ENCODE assay signal across 21 cellular contexts in the genomic region with DNA sequence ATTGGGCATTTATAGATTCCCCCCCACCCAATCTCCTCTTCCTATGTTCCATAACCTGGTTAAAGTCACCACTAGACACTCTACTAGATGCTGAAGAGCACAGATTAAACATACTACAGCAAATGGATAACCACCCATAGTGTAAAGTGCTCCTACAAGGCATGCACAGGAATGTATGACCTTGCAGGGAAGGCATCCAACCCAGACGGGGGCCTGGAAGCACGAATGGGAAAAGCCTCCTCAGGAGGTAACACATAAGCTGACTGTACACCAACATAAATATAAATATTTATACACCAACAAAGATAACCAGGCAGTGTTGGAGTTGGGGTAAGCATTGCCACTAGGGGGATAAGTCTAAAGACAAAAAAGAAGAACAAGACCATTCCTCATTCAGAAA.
"Had no signal": no experiment of that assay in that cellular context is flagged by ENCODE, and none has a peak within 500 bp of the region (broad histone marks: within the 10 kb centered on the region; RNA-seq: fewer than 3 reads in every experiment).

No MANE protein-coding gene starts in this region.

- ATAC-seq: activated CD8-positive, alpha-beta memory T cell treated with anti-CD3 and anti-CD28 coated beads, Interleukin-2, amount 10 ng/mL, durations not matched to agents 7 days and 5 days; natural killer cell; sciatic nerve; stimulated activated memory B cell treated with anti-CD40 and anti-IgM and Interleukin-4, amounts not matched to agents 10 μg/mL and 1 μg/mL and 100 μg/mL, for 72 hours; upper lobe of right lung had no signal

- H3K4me1 ChIP-seq: testis, upper lobe of right lung had no signal

- H3K27ac ChIP-seq: coronary artery, neutrophil, testis, upper lobe of right lung had no signal

- H3K4me1 Mint-ChIP-seq: activated CD4-positive, alpha-beta memory T cell treated with anti-CD3 and anti-CD28 coated beads, Interleukin-2, amount 10 ng/mL, durations not matched to agents 7 days and 5 days; activated CD8-positive, alpha-beta memory T cell treated with anti-CD3 and anti-CD28 coated beads, Interleukin-2, amount 10 ng/mL, durations not matched to agents 7 days and 5 days; activated naive CD8-positive, alpha-beta T cell treated with anti-CD3 and anti-CD28 coated beads, Interleukin-2, amount 10 ng/mL, durations not matched to agents 7 days and 5 days; brain; central memory CD8-positive, alpha-beta T cell; immature natural killer cell; natural killer cell; stimulated activated memory B cell treated with anti-CD40 and anti-IgM and Interleukin-4, amounts not matched to agents 10 μg/mL and 1 μg/mL and 100 μg/mL, for 72 hours had no signal

- H3K9me3 ChIP-seq: neutrophil, testis, upper lobe of right lung had no signal

- H3K36me3 ChIP-seq: neutrophil, upper lobe of right lung had no signal

- H3K4me3 ChIP-seq: coronary artery, testis, upper lobe of right lung had no signal

- DNase-seq: activated CD4-positive, alpha-beta memory T cell treated with anti-CD3 and anti-CD28 coated beads, Interleukin-2, amount 10 ng/mL, durations not matched to agents 7 days and 5 days; activated CD4-positive, alpha-beta T cell treated with anti-CD3 and anti-CD28 coated beads for 48 hours; activated CD4-positive, CD25-positive, alpha-beta regulatory T cell; activated CD8-positive, alpha-beta memory T cell treated with anti-CD3 and anti-CD28 coated beads, Interleukin-2, amount 10 ng/mL, durations not matched to agents 7 days and 5 days; activated naive CD4-positive, alpha-beta T cell treated with Interleukin-2 at 50 U/mL for 16 hours; activated naive CD8-positive, alpha-beta T cell treated with anti-CD3 and anti-CD28 coated beads, Interleukin-2, amount 10 ng/mL, durations not matched to agents 7 days and 5 days; activated T-cell treated with anti-CD3 and anti-CD28 coated beads, Interleukin-2, amount 50 U/mL, for 1 hour; erythroblast; foreskin melanocyte; immature natural killer cell; natural killer cell; stimulated activated CD4-positive, alpha-beta T cell treated with anti-CD3 and anti-CD28 coated beads, Interleukin-4, amount 100 ng/mL, for 4 hours; testis; upper lobe of right lung had no signal

- H3K4me3 Mint-ChIP-seq: activated CD4-positive, alpha-beta memory T cell treated with anti-CD3 and anti-CD28 coated beads, Interleukin-2, amount 10 ng/mL, durations not matched to agents 7 days and 5 days; activated CD8-positive, alpha-beta memory T cell treated with anti-CD3 and anti-CD28 coated beads, Interleukin-2, amount 10 ng/mL, durations not matched to agents 7 days and 5 days; activated naive CD8-positive, alpha-beta T cell treated with anti-CD3 and anti-CD28 coated beads, Interleukin-2, amount 10 ng/mL, durations not matched to agents 7 days and 5 days; brain; central memory CD8-positive, alpha-beta T cell; immature natural killer cell; natural killer cell; stimulated activated memory B cell treated with anti-CD40 and anti-IgM and Interleukin-4, amounts not matched to agents 10 μg/mL and 1 μg/mL and 100 μg/mL, for 72 hours had no signal

- H3K27me3 Mint-ChIP-seq: activated CD4-positive, alpha-beta memory T cell treated with anti-CD3 and anti-CD28 coated beads, Interleukin-2, amount 10 ng/mL, durations not matched to agents 7 days and 5 days; activated CD8-positive, alpha-beta memory T cell treated with anti-CD3 and anti-CD28 coated beads, Interleukin-2, amount 10 ng/mL, durations not matched to agents 7 days and 5 days; activated naive CD8-positive, alpha-beta T cell treated with anti-CD3 and anti-CD28 coated beads, Interleukin-2, amount 10 ng/mL, durations not matched to agents 7 days and 5 days; brain; central memory CD8-positive, alpha-beta T cell; stimulated activated memory B cell treated with anti-CD40 and anti-IgM and Interleukin-4, amounts not matched to agents 10 μg/mL and 1 μg/mL and 100 μg/mL, for 72 hours had no signal

- H3K27ac Mint-ChIP-seq: activated CD4-positive, alpha-beta memory T cell treated with anti-CD3 and anti-CD28 coated beads, Interleukin-2, amount 10 ng/mL, durations not matched to agents 7 days and 5 days; activated CD8-positive, alpha-beta memory T cell treated with anti-CD3 and anti-CD28 coated beads, Interleukin-2, amount 10 ng/mL, durations not matched to agents 7 days and 5 days; activated naive CD8-positive, alpha-beta T cell treated with anti-CD3 and anti-CD28 coated beads, Interleukin-2, amount 10 ng/mL, durations not matched to agents 7 days and 5 days; activated T-helper 2 cell treated with anti-CD3 and anti-CD28 coated beads, Interferon-gamma antibody, Interleukin-2, Interleukin-4, amounts not matched to agents 10 μg/mL and 5 μg/mL and 100 μg/mL, durations not matched to agents 14 hours and 24 hours and 36 hours; brain; immature natural killer cell; natural killer cell; stimulated activated memory B cell treated with anti-CD40 and anti-IgM and Interleukin-4, amounts not matched to agents 10 μg/mL and 1 μg/mL and 100 μg/mL, for 72 hours had no signal

- H3K36me3 Mint-ChIP-seq: activated CD8-positive, alpha-beta memory T cell treated with anti-CD3 and anti-CD28 coated beads, Interleukin-2, amount 10 ng/mL, durations not matched to agents 7 days and 5 days; activated naive CD8-positive, alpha-beta T cell treated with anti-CD3 and anti-CD28 coated beads, Interleukin-2, amount 10 ng/mL, durations not matched to agents 7 days and 5 days; brain; natural killer cell; stimulated activated memory B cell treated with anti-CD40 and anti-IgM and Interleukin-4, amounts not matched to agents 10 μg/mL and 1 μg/mL and 100 μg/mL, for 72 hours had no signal

- H3K27me3 ChIP-seq: neutrophil, testis, upper lobe of right lung had no signal
